Comparison of ENCODE assay signal across 34 cellular contexts in genomic region chr3:33937628-33938027, GRCh38.
"Had no signal": no experiment of that assay in that cellular context is flagged by ENCODE, and none has a peak within 500 bp of the region (broad histone marks: within the 10 kb centered on the region; RNA-seq: fewer than 3 reads in every experiment).

No MANE protein-coding gene starts in this region.

- DNase-seq: activated B cell treated with CpG ODN at 0.5 μM for 24 hours; activated CD4-positive, alpha-beta memory T cell treated with anti-CD3 and anti-CD28 coated beads for 36 hours; activated CD4-positive, alpha-beta T cell treated with anti-CD3 and anti-CD28 coated beads for 4 hours; activated CD4-positive, alpha-beta T cell treated with anti-CD3 and anti-CD28 coated beads, Interleukin-2, amount 10 ng/mL, durations not matched to agents 24 days and 14 days; activated CD4-positive, alpha-beta T cell treated with anti-CD3 and anti-CD28 coated beads, Interleukin-2, amount 50 U/mL, for 1 hour; activated CD4-positive, alpha-beta T cell treated with anti-CD3 and anti-CD28 coated beads, Interleukin-2, amount 50 U/mL, for 4 hours; activated CD4-positive, CD25-positive, alpha-beta regulatory T cell treated with anti-CD3 and anti-CD28 coated beads, Interleukin-2, amount 50 U/mL, for 72 hours; activated CD8-positive, alpha-beta memory T cell treated with anti-CD3 and anti-CD28 coated beads, Interleukin-2, amount 50 U/mL, for 4 hours; activated CD8-positive, alpha-beta T cell treated with anti-CD3 and anti-CD28 coated beads for 36 hours; activated effector memory CD4-positive, alpha-beta T cell treated with anti-CD3 and anti-CD28 coated beads, Interleukin-2, amount 50 U/mL, for 16 hours; activated gamma-delta T cell treated with Interleukin-2 at 50 U/mL for 16 hours; activated naive CD4-positive, alpha-beta T cell; activated naive CD4-positive, alpha-beta T cell treated with anti-CD3 and anti-CD28 coated beads for 36 hours; activated naive CD4-positive, alpha-beta T cell treated with anti-CD3 and anti-CD28 coated beads, Interleukin-2, amount 50 U/mL, for 16 hours; activated naive CD8-positive, alpha-beta T cell treated with anti-CD3 and anti-CD28 coated beads for 36 hours; activated T-cell treated with anti-CD3 and anti-CD28 coated beads for 4 hours; activated T-cell treated with anti-CD3 and anti-CD28 coated beads, Interleukin-2, amount 50 U/mL, for 1 hour; activated T-cell treated with anti-CD3 and anti-CD28 coated beads, Interleukin-2, amount 50 U/mL, for 4 hours; activated T-cell treated with anti-CD3 and anti-CD28 coated beads, Interleukin-2, amount 50 U/mL, for 72 hours; adrenal gland; amniotic stem cell; brain microvascular endothelial cell; central memory CD4-positive, alpha-beta T cell; T-helper 1 cell; T-helper 2 cell; T-helper 9 cell had no signal

- H3K4me3 Mint-ChIP-seq: activated B cell treated with CpG ODN at 0.5 μM for 24 hours; activated CD4-positive, alpha-beta memory T cell treated with anti-CD3 and anti-CD28 coated beads for 36 hours; activated CD4-positive, alpha-beta T cell treated with anti-CD3 and anti-CD28 coated beads, Interleukin-2, amount 10 ng/mL, durations not matched to agents 24 days and 14 days; activated CD8-positive, alpha-beta T cell treated with anti-CD3 and anti-CD28 coated beads for 36 hours; activated naive CD4-positive, alpha-beta T cell treated with anti-CD3 and anti-CD28 coated beads for 36 hours; activated naive CD8-positive, alpha-beta T cell treated with anti-CD3 and anti-CD28 coated beads for 36 hours; activated T-cell treated with anti-CD3 and anti-CD28 coated beads, Interleukin-2, amount 50 U/mL, for 4 hours; activated T-cell treated with anti-CD3 and anti-CD28 coated beads, Interleukin-2, amount 50 U/mL, for 72 hours; activated T-helper 1 cell treated with anti-CD3 and anti-CD28 coated beads, Interleukin-12 subunit alpha, Interleukin-12 subunit beta, Interleukin-2, Interleukin-4 antibody, amounts not matched to agents 30 ng/mL and 10 ng/mL and 1 ng/mL, durations not matched to agents 14 hours and 24 hours and 36 hours; activated T-helper 17 cell treated with anti-CD3 and anti-CD28 coated beads, Interleukin-2, amount 50 U/mL, for 72 hours; T-helper 1 cell treated with Interleukin-12 subunit alpha and Interleukin-12 subunit beta and Interleukin-4 antibody, amounts not matched to agents 30 μg/mL and 1 μg/mL, for 36 hours; T-helper 2 cell treated with Interferon-gamma antibody and Interleukin-4, amounts not matched to agents 5 μg/mL and 100 μg/mL, for 36 hours had no signal

- ATAC-seq: activated CD8-positive, alpha-beta T cell treated with anti-CD3 and anti-CD28 coated beads for 36 hours; activated naive CD4-positive, alpha-beta T cell treated with anti-CD3 and anti-CD28 coated beads, Interleukin-2, amount 50 U/mL, for 72 hours; activated T-cell treated with anti-CD3 and anti-CD28 coated beads, Interleukin-2, amount 50 U/mL, for 4 hours; activated T-cell treated with anti-CD3 and anti-CD28 coated beads, Interleukin-2, amount 50 U/mL, for 72 hours; activated T-helper 17 cell treated with anti-CD3 and anti-CD28 coated beads, Interleukin-2, amount 50 U/mL, for 72 hours had no signal

- H3K27ac Mint-ChIP-seq: activated B cell treated with CpG ODN at 0.5 μM for 24 hours; activated CD4-positive, alpha-beta memory T cell treated with anti-CD3 and anti-CD28 coated beads for 36 hours; activated CD4-positive, alpha-beta T cell treated with anti-CD3 and anti-CD28 coated beads, Interleukin-2, amount 10 ng/mL, durations not matched to agents 24 days and 14 days; activated CD8-positive, alpha-beta T cell treated with anti-CD3 and anti-CD28 coated beads for 36 hours; activated naive CD4-positive, alpha-beta T cell treated with anti-CD3 and anti-CD28 coated beads for 36 hours; activated naive CD8-positive, alpha-beta T cell treated with anti-CD3 and anti-CD28 coated beads for 36 hours; activated T-cell treated with anti-CD3 and anti-CD28 coated beads, Interleukin-2, amount 50 U/mL, for 72 hours; activated T-helper 1 cell treated with anti-CD3 and anti-CD28 coated beads, Interleukin-12 subunit alpha, Interleukin-12 subunit beta, Interleukin-2, Interleukin-4 antibody, amounts not matched to agents 30 ng/mL and 10 ng/mL and 1 ng/mL, durations not matched to agents 14 hours and 24 hours and 36 hours; activated T-helper 17 cell treated with anti-CD3 and anti-CD28 coated beads, Interleukin-2, amount 50 U/mL, for 72 hours; T-helper 1 cell treated with Interleukin-12 subunit alpha and Interleukin-12 subunit beta and Interleukin-4 antibody, amounts not matched to agents 30 μg/mL and 1 μg/mL, for 36 hours; T-helper 2 cell treated with Interferon-gamma antibody and Interleukin-4, amounts not matched to agents 5 μg/mL and 100 μg/mL, for 36 hours had no signal

- H3K4me1 ChIP-seq: adrenal gland, ascending aorta, breast epithelium had no signal

- H3K36me3 ChIP-seq: adrenal gland, ascending aorta, brain microvascular endothelial cell, breast epithelium had no signal

- H3K9me3 ChIP-seq: adrenal gland, ascending aorta, breast epithelium had no signal

- H3K9me3 Mint-ChIP-seq: activated B cell treated with CpG ODN at 0.5 μM for 24 hours; activated CD4-positive, alpha-beta memory T cell treated with anti-CD3 and anti-CD28 coated beads for 36 hours; activated CD8-positive, alpha-beta T cell treated with anti-CD3 and anti-CD28 coated beads for 36 hours; activated naive CD4-positive, alpha-beta T cell treated with anti-CD3 and anti-CD28 coated beads for 36 hours; activated T-cell treated with anti-CD3 and anti-CD28 coated beads, Interleukin-2, amount 50 U/mL, for 4 hours; activated T-helper 1 cell treated with anti-CD3 and anti-CD28 coated beads, Interleukin-12 subunit alpha, Interleukin-12 subunit beta, Interleukin-2, Interleukin-4 antibody, amounts not matched to agents 30 ng/mL and 10 ng/mL and 1 ng/mL, durations not matched to agents 14 hours and 24 hours and 36 hours; T-helper 1 cell treated with Interleukin-12 subunit alpha and Interleukin-12 subunit beta and Interleukin-4 antibody, amounts not matched to agents 30 μg/mL and 1 μg/mL, for 36 hours; T-helper 2 cell treated with Interferon-gamma antibody and Interleukin-4, amounts not matched to agents 5 μg/mL and 100 μg/mL, for 36 hours had no signal

- H3K27ac ChIP-seq: adrenal gland, ascending aorta, brain microvascular endothelial cell, breast epithelium, VCaP had no signal

- H3K36me3 Mint-ChIP-seq: activated CD4-positive, alpha-beta memory T cell treated with anti-CD3 and anti-CD28 coated beads for 36 hours; activated naive CD4-positive, alpha-beta T cell treated with anti-CD3 and anti-CD28 coated beads, Interleukin-2, amount 50 U/mL, for 72 hours; activated naive CD8-positive, alpha-beta T cell treated with anti-CD3 and anti-CD28 coated beads for 36 hours had no signal

- H3K4me1 Mint-ChIP-seq: activated B cell treated with CpG ODN at 0.5 μM for 24 hours; activated CD4-positive, alpha-beta T cell treated with anti-CD3 and anti-CD28 coated beads, Interleukin-2, amount 10 ng/mL, durations not matched to agents 24 days and 14 days; activated T-helper 17 cell treated with anti-CD3 and anti-CD28 coated beads, Interleukin-2, amount 50 U/mL, for 72 hours had no signal

- H3K4me3 ChIP-seq: adrenal gland, ascending aorta, breast epithelium had no signal

- H3K27me3 ChIP-seq: adrenal gland, ascending aorta, breast epithelium had no signal
